Comparison of ENCODE assay signal across 12 cellular contexts in the genomic region with DNA sequence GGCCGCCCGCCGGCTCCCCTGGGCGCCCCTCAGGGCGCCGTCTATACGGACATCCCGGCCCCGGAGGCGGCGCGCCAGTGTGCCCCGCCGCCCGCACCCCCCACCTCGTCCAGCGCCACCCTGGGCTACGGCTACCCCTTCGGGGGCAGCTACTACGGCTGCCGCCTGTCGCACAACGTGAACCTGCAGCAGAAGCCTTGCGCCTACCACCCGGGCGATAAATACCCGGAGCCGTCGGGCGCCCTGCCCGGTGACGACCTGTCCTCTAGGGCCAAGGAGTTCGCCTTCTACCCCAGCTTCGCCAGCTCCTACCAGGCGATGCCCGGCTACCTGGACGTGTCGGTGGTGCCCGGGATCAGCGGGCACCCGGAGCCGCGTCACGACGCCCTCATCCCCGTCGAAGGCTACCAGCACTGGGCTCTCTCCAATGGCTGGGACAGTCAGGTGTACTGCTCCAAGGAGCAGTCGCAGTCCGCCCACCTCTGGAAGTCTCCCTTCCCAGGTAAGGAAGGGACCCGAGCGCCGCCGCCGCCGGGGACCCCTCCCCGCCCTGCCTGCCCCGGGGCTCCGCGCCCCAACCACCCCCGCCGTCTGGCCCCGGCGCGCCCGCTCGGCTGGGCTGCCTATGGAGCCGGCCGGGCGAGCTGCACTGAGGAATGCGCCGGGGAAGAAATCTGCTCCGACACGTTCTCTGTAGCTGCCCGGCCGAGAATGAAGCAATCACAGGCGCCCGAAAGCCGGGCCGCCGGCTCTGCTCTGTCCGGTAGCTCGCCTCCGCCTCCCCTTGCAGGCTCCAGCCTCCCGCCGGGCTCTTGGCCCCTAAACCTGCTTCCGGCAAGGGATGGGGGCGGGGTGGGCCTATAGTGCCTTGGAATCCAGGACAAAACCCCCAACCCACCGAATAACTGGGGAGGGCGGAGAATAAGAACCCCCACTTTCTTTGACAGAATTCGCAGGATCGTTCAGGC. TPM values are rescaled to one million over a fixed set of nuclear protein-coding genes. Genes with fewer than 3 reads are reported as not detected.
A peak's percentile ranks its signal among the peaks of the same experiment; 100 is the strongest.
DNase-seq lines count a peak whose midpoint lies in the region; ATAC-seq, FAIRE-seq and TF ChIP-seq lines count a peak whose summit lies in the region.
"Had no signal": no experiment of that assay in that cellular context is flagged by ENCODE, and none has a peak within 500 bp of the region (broad histone marks: within the 10 kb centered on the region; RNA-seq: fewer than 3 reads in every experiment).

No MANE protein-coding gene starts in this region.

- TF ChIP-seq POLR2A in A549 (IDR thresholded peaks at IDR 0.05; ENCODE audit: low read length) (no peak), body of pancreas (IDR thresholded peaks at IDR 0.05) (no peak)

- ATAC-seq in A549, result peak; percentile 36 to 61
- peak; percentile 36 for ATAC-seq in body of pancreas
- peak; percentile 41 to 47 for ATAC-seq in lower lobe of right lung
- ATAC-seq in GM21423 (IDR thresholded peaks at IDR 0.05; ENCODE audit: unreplicated experiment), result no peak

- CTCF ChIA-PET in A549 (lab: Yijun Ruan, JAX), result interaction anchor here (0.7 to 3.6 kb wide), 17 partner anchors 9 to 193 kb away, joined by 3 to 18 read pairs (median 3); a partner anchor contains a TSS

- H3K27ac ChIP-seq in A549 (peak overlapping the region; percentile 85 to 94), H9 (ENCODE audit: insufficient read length, low read depth, low read length) (no peak overlapping the region), body of pancreas (no peak overlapping the region), lower lobe of right lung (no peak overlapping the region)
- H3K27ac ChIP-seq: spleen had no signal

- H3K4ac ChIP-seq in H9 (ENCODE audit: low read depth, low read length), result no peak overlapping the region

- peaks cover 0 to 19% of the 10 kb centered on the region in 2 experiments; a peak in 3 of 4 replicates for H3K4me1 Mint-ChIP-seq in H9
- H3K4me1 Mint-ChIP-seq: activated naive CD8-positive, alpha-beta T cell treated with anti-CD3 and anti-CD28 coated beads, Interleukin-2, amount 10 ng/mL, durations not matched to agents 7 days and 5 days had no signal

- H3K4me2 ChIP-seq in A549 (peak overlapping the region; percentile 87), H9 (ENCODE audit: insufficient read depth, insufficient read length, low read length) (no peak overlapping the region)

- no peak overlapping the region for H4K5ac ChIP-seq in H9 (ENCODE audit: insufficient read length, low read depth, low read length)

- H3K27me3 Mint-ChIP-seq in H9 (ENCODE audit: low read depth), result peaks cover 98% of the 10 kb centered on the region

- intact Hi-C loops in body of pancreas (cut with DNase I), result no loop called here
- intact Hi-C loops in lower lobe of right lung (cut with DNase I), result no loop called here

- H3T11ph ChIP-seq in H9 (ENCODE audit: low read length), result no peak overlapping the region

- peak; percentile 30 to 36 for DNase-seq in A549 (ENCODE audit: low read depth in 1 of 2, low spot score in 1 of 2)
- peak; percentile 65 for DNase-seq in H9
- peak in 3 of 4 donors; percentile 10 to 42 (median 39) for DNase-seq in body of pancreas
- no peak for DNase-seq in lower lobe of right lung
- DNase-seq in NCI-H2171 (lab: John Stamatoyannopoulos, UW), result no peak
- no peak for DNase-seq in NCI-H1930 (lab: John Stamatoyannopoulos, UW)
- DNase-seq in NCI-H82 (lab: John Stamatoyannopoulos, UW), result no peak
- DNase-seq: activated naive CD8-positive, alpha-beta T cell treated with anti-CD3 and anti-CD28 coated beads, Interleukin-2, amount 10 ng/mL, durations not matched to agents 7 days and 5 days; spleen; T-helper 9 cell had no signal

- H3K9ac ChIP-seq in H9 (ENCODE audit: extremely low read depth, insufficient read length, low read length), result no peak overlapping the region

- 21% methylated on average over 27 of the region's 91 CpGs for WGBS in A549 (ENCODE audit: missing lambda C conversion rate)
- WGBS in H9 (ENCODE audit: extremely low coverage, insufficient read length, low lambda C conversion rate), result no CpG with 5 or more reads among the region's 91 CpGs
- WGBS in body of pancreas, 2 donors, result 3 to 5% methylated on average over 7 to 67 of the region's 91 CpGs

- H2BK15ac ChIP-seq in H9 (ENCODE audit: low read depth, low read length), result no peak overlapping the region

- no peak overlapping the region for H2BK120ac ChIP-seq in H9 (ENCODE audit: low read depth, low read length, poor library complexity, severe bottlenecking)

- peaks cover 20% of the 10 kb centered on the region; the same call in 2 of the 3 replicates for H3K4me1 ChIP-seq in A549
- H3K4me1 ChIP-seq in H9 (ENCODE audit: insufficient read depth, low read length), result no peaks in the 10 kb centered on the region
- peaks cover 24% of the 10 kb centered on the region for H3K4me1 ChIP-seq in body of pancreas
- no peaks in the 10 kb centered on the region for H3K4me1 ChIP-seq in lower lobe of right lung

- no peak overlapping the region for H2AK5ac ChIP-seq in H9 (ENCODE audit: insufficient read length, low read length)

- TF ChIP-seq CTCF in A549 (IDR thresholded peaks at IDR 0.05) (no peak), H9 (conservative IDR thresholded peaks at IDR 0.05) (no peak), body of pancreas (IDR thresholded peaks at IDR 0.05) (no peak), lower lobe of right lung (IDR thresholded peaks at IDR 0.05) (no peak)

- no peak for TF ChIP-seq EP300 in A549 (IDR thresholded peaks at IDR 0.05)

- H3K27me3 ChIP-seq in H9 (ENCODE audit: insufficient read depth, low read length) (peaks cover 92% of the 10 kb centered on the region), body of pancreas (peaks cover 0 to 51% of the 10 kb centered on the region in 2 donors), lower lobe of right lung (ENCODE audit: low read depth) (peaks cover 99% of the 10 kb centered on the region)

- no peaks in the 10 kb centered on the region for H4K20me1 ChIP-seq in H9 (ENCODE audit: control insufficient read depth, insufficient read depth, insufficient read length)

- H3K23ac ChIP-seq in H9 (ENCODE audit: insufficient read length, low read depth, low read length), result no peak overlapping the region

- H2BK20ac ChIP-seq in H9 (ENCODE audit: low read depth, low read length, poor library complexity, severe bottlenecking), result no peak overlapping the region

- H3K4me3 ChIP-seq in A549 (peak overlapping the region; percentile 86), body of pancreas (no peak overlapping the region), lower lobe of right lung (no peak overlapping the region)

- no peak overlapping the region for H4K91ac ChIP-seq in H9 (ENCODE audit: insufficient read length, low read depth, low read length)

- H3K9me3 ChIP-seq in A549 (no peaks in the 10 kb centered on the region), H9 (ENCODE audit: control insufficient read depth, low read depth, low read length) (no peaks in the 10 kb centered on the region), body of pancreas (no peaks in the 10 kb centered on the region), lower lobe of right lung (no peaks in the 10 kb centered on the region)

- H2BK5ac ChIP-seq in H9 (ENCODE audit: insufficient read length, low read length), result no peak overlapping the region

- POLR2A ChIA-PET in A549 (lab: Yijun Ruan, JAX), result no interaction called here

- H3K23me2 ChIP-seq in H9 (ENCODE audit: insufficient read length, low read depth, low read length, poor library complexity, severe bottlenecking), result no peaks in the 10 kb centered on the region

- peaks cover 3 to 6% of the 10 kb centered on the region in 2 experiments for H3K9me3 Mint-ChIP-seq in H9
- H3K9me3 Mint-ChIP-seq: activated naive CD8-positive, alpha-beta T cell treated with anti-CD3 and anti-CD28 coated beads, Interleukin-2, amount 10 ng/mL, durations not matched to agents 7 days and 5 days had no signal

- H3K18ac ChIP-seq in H9 (ENCODE audit: insufficient read length, low read depth, low read length), result no peak overlapping the region

- no peaks in the 10 kb centered on the region for H3K79me2 ChIP-seq in H9 (ENCODE audit: insufficient read depth, low read length)

- no peaks in the 10 kb centered on the region for H3K79me1 ChIP-seq in H9 (ENCODE audit: insufficient read depth, low read depth, low read length, poor library complexity, severe bottlenecking)

- H3K36me3 Mint-ChIP-seq in H9 (ENCODE audit: insufficient read depth in 1 of 3, low read depth in 3 of 3), result no peaks in the 10 kb centered on the region
- H3K36me3 Mint-ChIP-seq: activated naive CD8-positive, alpha-beta T cell treated with anti-CD3 and anti-CD28 coated beads, Interleukin-2, amount 10 ng/mL, durations not matched to agents 7 days and 5 days had no signal

- TF ChIP-seq RAD21 in A549 (conservative IDR thresholded peaks at IDR 0.05 in 1 of 2, IDR thresholded peaks at IDR 0.05 in 1 of 2), result no peak

- H3K4me3 Mint-ChIP-seq in H9, result peak overlapping the region; percentile 29 to 67
- H3K4me3 Mint-ChIP-seq: activated naive CD8-positive, alpha-beta T cell treated with anti-CD3 and anti-CD28 coated beads, Interleukin-2, amount 10 ng/mL, durations not matched to agents 7 days and 5 days had no signal

- no peak for FAIRE-seq in A549 (lab: Jason Lieb, UNC)

- H2BK12ac ChIP-seq in H9 (ENCODE audit: insufficient read length, low read depth, low read length), result no peak overlapping the region

- no peak overlapping the region for H3K14ac ChIP-seq in H9 (ENCODE audit: insufficient read depth, low read length)

- H3K56ac ChIP-seq in H9 (ENCODE audit: insufficient read length, low read depth, low read length), result no peak overlapping the region

- no peak overlapping the region for H2AFZ ChIP-seq in H9 (ENCODE audit: low read length)

- no peak overlapping the region for H3K27ac Mint-ChIP-seq in H9

- H3K36me3 ChIP-seq in body of pancreas (replicated peaks in 1 of 2; ENCODE audit: insufficient read depth in 1 of 2, low read depth in 2 of 2) (no peaks in the 10 kb centered on the region), lower lobe of right lung (no peaks in the 10 kb centered on the region)
- H3K36me3 ChIP-seq: spleen had no signal

- no peak overlapping the region for H4K8ac ChIP-seq in H9 (replicated peaks; ENCODE audit: insufficient read length, low read depth, low read length)

RNA-seq across cellular contexts. Expression of a gene that starts 0.8 kb away (rescaled TPM):
- polyA plus RNA-seq in A549 (2011; rRNA removed), result 3.9 and 6.4 TPM in 2 replicates
- 7.2 and 8.4 TPM in 2 replicates for polyA plus RNA-seq in A549 (2012; cell fraction: cytosol; rRNA removed)
- 5.6 and 6.1 TPM in 2 replicates for polyA plus RNA-seq in A549 (2012; cell fraction: nucleus; rRNA removed)
- 6.5 to 9.3 TPM (median 7.5 TPM) in 3 replicates for polyA plus RNA-seq in A549 (2017; fragmentation: RNase III; extraction: RNeasy Plus Mini Kit Qiagen cat#74134 plus additional on column Dnase treatment)
- polyA minus RNA-seq in A549 (2011; rRNA and poly(A)+ RNA removed), result 4.0 and 4.3 TPM in 2 replicates
- total RNA-seq in H9 (2021), result 0.11 TPM in 1 of 2 replicates, not detected in the other
- total RNA-seq in body of pancreas, result not detected
- not detected for total RNA-seq in lower lobe of right lung
- total RNA-seq: activated naive CD8-positive, alpha-beta T cell treated with anti-CD3 and anti-CD28 coated beads, Interleukin-2, amount 10 ng/mL, durations not matched to agents 7 days and 5 days; spleen; temporal lobe had no signal
- polyA plus RNA-seq: spleen had no signal

RNA-seq across cellular contexts. Expression of a gene that starts 15.3 kb away (rescaled TPM):
- not detected in 2 replicates for polyA plus RNA-seq in A549 (2011; rRNA removed)
- polyA plus RNA-seq in A549 (2012; cell fraction: cytosol; rRNA removed), result 0.01 TPM in 1 of 2 replicates, not detected in the other
- 0.05 TPM in 1 of 2 replicates, not detected in the other for polyA plus RNA-seq in A549 (2012; cell fraction: nucleus; rRNA removed)
- not detected in 3 replicates for polyA plus RNA-seq in A549 (2017; fragmentation: RNase III; extraction: RNeasy Plus Mini Kit Qiagen cat#74134 plus additional on column Dnase treatment)
- polyA minus RNA-seq in A549 (2011; rRNA and poly(A)+ RNA removed), result 0.08 TPM in 1 of 2 replicates, not detected in the other
- total RNA-seq in H9 (2021), result not detected in 2 replicates
- not detected for total RNA-seq in body of pancreas
- not detected for total RNA-seq in lower lobe of right lung
- total RNA-seq: activated naive CD8-positive, alpha-beta T cell treated with anti-CD3 and anti-CD28 coated beads, Interleukin-2, amount 10 ng/mL, durations not matched to agents 7 days and 5 days; spleen; temporal lobe had no signal
- polyA plus RNA-seq: spleen had no signal

RNA-seq across cellular contexts. Expression of a gene that starts 33.5 kb away (rescaled TPM):
- 0.58 and 0.73 TPM in 2 replicates for polyA plus RNA-seq in A549 (2011; rRNA removed)
- 0.28 and 0.41 TPM in 2 replicates for polyA plus RNA-seq in A549 (2012; cell fraction: cytosol; rRNA removed)
- polyA plus RNA-seq in A549 (2012; cell fraction: nucleus; rRNA removed), result 0.40 and 0.78 TPM in 2 replicates
- polyA plus RNA-seq in A549 (2017; fragmentation: RNase III; extraction: RNeasy Plus Mini Kit Qiagen cat#74134 plus additional on column Dnase treatment), result 0.45 to 0.54 TPM (median 0.45 TPM) in 3 replicates
- 0.15 and 0.29 TPM in 2 replicates for polyA minus RNA-seq in A549 (2011; rRNA and poly(A)+ RNA removed)
- not detected in 2 replicates for total RNA-seq in H9 (2021)
- not detected for total RNA-seq in body of pancreas
- not detected for total RNA-seq in lower lobe of right lung
- total RNA-seq: activated naive CD8-positive, alpha-beta T cell treated with anti-CD3 and anti-CD28 coated beads, Interleukin-2, amount 10 ng/mL, durations not matched to agents 7 days and 5 days; spleen; temporal lobe had no signal
- polyA plus RNA-seq: spleen had no signal

RNA-seq across cellular contexts. Expression of a gene that starts 35.3 kb away (rescaled TPM):
- polyA plus RNA-seq in A549 (2011; rRNA removed), result 0.34 and 0.67 TPM in 2 replicates
- 0.13 and 0.19 TPM in 2 replicates for polyA plus RNA-seq in A549 (2012; cell fraction: cytosol; rRNA removed)
- 0.12 and 0.23 TPM in 2 replicates for polyA plus RNA-seq in A549 (2012; cell fraction: nucleus; rRNA removed)
- 0.35 to 0.71 TPM (median 0.71 TPM) in 3 replicates for polyA plus RNA-seq in A549 (2017; fragmentation: RNase III; extraction: RNeasy Plus Mini Kit Qiagen cat#74134 plus additional on column Dnase treatment)
- 0.15 and 0.17 TPM in 2 replicates for polyA minus RNA-seq in A549 (2011; rRNA and poly(A)+ RNA removed)
- not detected in 2 replicates for total RNA-seq in H9 (2021)
- not detected for total RNA-seq in body of pancreas
- not detected for total RNA-seq in lower lobe of right lung
- total RNA-seq: activated naive CD8-positive, alpha-beta T cell treated with anti-CD3 and anti-CD28 coated beads, Interleukin-2, amount 10 ng/mL, durations not matched to agents 7 days and 5 days; spleen; temporal lobe had no signal
- polyA plus RNA-seq: spleen had no signal

RNA-seq across cellular contexts. Expression of a gene that starts 45.5 kb away (rescaled TPM):
- 2.5 and 2.9 TPM in 2 replicates for polyA plus RNA-seq in A549 (2011; rRNA removed)
- polyA plus RNA-seq in A549 (2012; cell fraction: cytosol; rRNA removed), result 2.3 and 2.4 TPM in 2 replicates
- polyA plus RNA-seq in A549 (2012; cell fraction: nucleus; rRNA removed), result 1.7 and 2.0 TPM in 2 replicates
- 2.1 to 4.3 TPM (median 3.2 TPM) in 3 replicates for polyA plus RNA-seq in A549 (2017; fragmentation: RNase III; extraction: RNeasy Plus Mini Kit Qiagen cat#74134 plus additional on column Dnase treatment)
- 0.54 and 1.4 TPM in 2 replicates for polyA minus RNA-seq in A549 (2011; rRNA and poly(A)+ RNA removed)
- total RNA-seq in H9 (2021), result not detected in 2 replicates
- not detected for total RNA-seq in body of pancreas
- not detected for total RNA-seq in lower lobe of right lung
- total RNA-seq: activated naive CD8-positive, alpha-beta T cell treated with anti-CD3 and anti-CD28 coated beads, Interleukin-2, amount 10 ng/mL, durations not matched to agents 7 days and 5 days; spleen; temporal lobe had no signal
- polyA plus RNA-seq: spleen had no signal

Comparison
In these comparisons a context has a peak if more than half of its experiments do, and no peak if none do; other contexts are left out.
1. DNase-seq: peak in A549 (2 of 2), H9 (single experiment) and body of pancreas (3 of 4); none in lower lobe of right lung (single experiment), NCI-H2171 (single experiment), NCI-H1930 (0 of 2) and NCI-H82 (single experiment).
2. H3K27ac ChIP-seq: peak in A549 (2 of 2); none in H9 (single experiment), body of pancreas (0 of 4) and lower lobe of right lung (single experiment).